Comparison of ENCODE assay signal across 29 cellular contexts in genomic region chr2:177108890-177109289, GRCh38.
"Had no signal": no experiment of that assay in that cellular context is flagged by ENCODE, and none has a peak within 500 bp of the region (broad histone marks: within the 10 kb centered on the region; RNA-seq: fewer than 3 reads in every experiment).

No MANE protein-coding gene starts in this region.

- H3K9me3 Mint-ChIP-seq: natural killer cell; stimulated activated effector memory CD8-positive, alpha-beta T cell treated with anti-CD3 and anti-CD28 coated beads, Interleukin-12 subunit alpha, Interleukin-12 subunit beta, amount 100 ng/mL, for 72 hours; stimulated activated naive CD8-positive, alpha-beta T cell treated with anti-CD3 and anti-CD28 coated beads, Interleukin-15, amount 100 ng/mL, for 72 hours; type B pancreatic cell had no signal

- H3K4me1 ChIP-seq: neural progenitor cell, parathyroid adenoma, psoas muscle, right lobe of liver, sigmoid colon, suprapubic skin, testis, tibial artery, transverse colon, upper lobe of right lung, uterus had no signal

- H3K27ac ChIP-seq: neural progenitor cell, ovary, parathyroid adenoma, psoas muscle, right lobe of liver, sigmoid colon, suprapubic skin, testis, tibial artery, transverse colon, upper lobe of right lung had no signal

- H3K4me3 ChIP-seq: neural progenitor cell, ovary, psoas muscle, right lobe of liver, sigmoid colon, suprapubic skin, testis, tibial artery, transverse colon, upper lobe of right lung, uterus had no signal

- H3K27me3 Mint-ChIP-seq: progenitor cell of endocrine pancreas; stimulated activated naive CD8-positive, alpha-beta T cell treated with anti-CD3 and anti-CD28 coated beads, Interleukin-15, amount 100 ng/mL, for 72 hours had no signal

- H3K9ac ChIP-seq: neural progenitor cell, parathyroid adenoma had no signal

- H3K9me3 ChIP-seq: ovary, psoas muscle, right lobe of liver, sigmoid colon, suprapubic skin, testis, tibial artery, transverse colon, upper lobe of right lung, uterus had no signal

- H3K27ac Mint-ChIP-seq: natural killer cell; nephron; neural progenitor cell; progenitor cell of endocrine pancreas; stimulated activated effector memory CD8-positive, alpha-beta T cell treated with anti-CD3 and anti-CD28 coated beads, Interleukin-12 subunit alpha, Interleukin-12 subunit beta, amount 100 ng/mL, for 72 hours; stimulated activated naive CD8-positive, alpha-beta T cell treated with anti-CD3 and anti-CD28 coated beads, Interleukin-15, amount 100 ng/mL, for 72 hours; type B pancreatic cell had no signal

- H3K4me3 Mint-ChIP-seq: natural killer cell; nephron; neural progenitor cell; stimulated activated effector memory CD8-positive, alpha-beta T cell treated with anti-CD3 and anti-CD28 coated beads, Interleukin-12 subunit alpha, Interleukin-12 subunit beta, amount 100 ng/mL, for 72 hours; stimulated activated naive CD8-positive, alpha-beta T cell treated with anti-CD3 and anti-CD28 coated beads, Interleukin-15, amount 100 ng/mL, for 72 hours; type B pancreatic cell had no signal

- DNase-seq: natural killer cell; occipital lobe; ovary; posterior cingulate gyrus; psoas muscle; right cardiac atrium; right lobe of liver; sigmoid colon; small intestine; stimulated activated CD4-positive, alpha-beta T cell treated with anti-CD3 and anti-CD28 coated beads, Interleukin-15, amount 100 ng/mL, for 24 hours; stimulated activated CD4-positive, alpha-beta T cell treated with anti-CD3 and anti-CD28 coated beads, Interleukin-2, amount 100 ng/mL, for 24 hours; stimulated activated CD4-positive, alpha-beta T cell treated with anti-CD3 and anti-CD28 coated beads, Interleukin-2, amount 100 ng/mL, for 48 hours; stimulated activated CD4-positive, alpha-beta T cell treated with anti-CD3 and anti-CD28 coated beads, Interleukin-4, amount 100 ng/mL, for 24 hours; stimulated activated naive CD4-positive, alpha-beta T cell; stimulated activated naive CD8-positive, alpha-beta T cell treated with anti-CD3 and anti-CD28 coated beads, Interleukin-15, amount 100 ng/mL, for 72 hours; stimulated activated naive CD8-positive, alpha-beta T cell treated with anti-CD3 and anti-CD28 coated beads, Interleukin-15, Interleukin-2, amounts not matched to agents 100 U/mL and 50 U/mL, for 24 hours; substantia nigra; testis; tibial artery; transverse colon; upper lobe of right lung; uterus had no signal

- H3K36me3 Mint-ChIP-seq: natural killer cell; neural progenitor cell; stimulated activated effector memory CD8-positive, alpha-beta T cell treated with anti-CD3 and anti-CD28 coated beads, Interleukin-12 subunit alpha, Interleukin-12 subunit beta, amount 100 ng/mL, for 72 hours; type B pancreatic cell had no signal

- H3K36me3 ChIP-seq: neural progenitor cell, ovary, right lobe of liver, sigmoid colon, suprapubic skin, tibial artery, transverse colon, upper lobe of right lung, uterus had no signal

- H2AFZ ChIP-seq: neural progenitor cell, parathyroid adenoma had no signal

- H3K27me3 ChIP-seq: neural progenitor cell, ovary, right lobe of liver, sigmoid colon, testis, transverse colon, upper lobe of right lung, uterus had no signal

- ATAC-seq: natural killer cell; psoas muscle; right cardiac atrium; right lobe of liver; stimulated activated effector memory CD8-positive, alpha-beta T cell treated with anti-CD3 and anti-CD28 coated beads, Interleukin-12 subunit alpha, Interleukin-12 subunit beta, amount 100 ng/mL, for 72 hours; stimulated activated naive CD8-positive, alpha-beta T cell treated with anti-CD3 and anti-CD28 coated beads, Interleukin-15, amount 100 ng/mL, for 72 hours; stimulated activated naive CD8-positive, alpha-beta T cell treated with anti-CD3 and anti-CD28 coated beads, Interleukin-15, Interleukin-2, amounts not matched to agents 100 U/mL and 50 U/mL, for 24 hours; upper lobe of right lung had no signal

- H3K4me1 Mint-ChIP-seq: natural killer cell; nephron; stimulated activated effector memory CD8-positive, alpha-beta T cell treated with anti-CD3 and anti-CD28 coated beads, Interleukin-12 subunit alpha, Interleukin-12 subunit beta, amount 100 ng/mL, for 72 hours; stimulated activated naive CD8-positive, alpha-beta T cell treated with anti-CD3 and anti-CD28 coated beads, Interleukin-15, amount 100 ng/mL, for 72 hours had no signal

- H3K79me2 ChIP-seq: parathyroid adenoma had no signal

- H3K4me2 ChIP-seq: neural progenitor cell had no signal
